Comparison of ENCODE assay signal across 5 cellular contexts in the genomic region with DNA sequence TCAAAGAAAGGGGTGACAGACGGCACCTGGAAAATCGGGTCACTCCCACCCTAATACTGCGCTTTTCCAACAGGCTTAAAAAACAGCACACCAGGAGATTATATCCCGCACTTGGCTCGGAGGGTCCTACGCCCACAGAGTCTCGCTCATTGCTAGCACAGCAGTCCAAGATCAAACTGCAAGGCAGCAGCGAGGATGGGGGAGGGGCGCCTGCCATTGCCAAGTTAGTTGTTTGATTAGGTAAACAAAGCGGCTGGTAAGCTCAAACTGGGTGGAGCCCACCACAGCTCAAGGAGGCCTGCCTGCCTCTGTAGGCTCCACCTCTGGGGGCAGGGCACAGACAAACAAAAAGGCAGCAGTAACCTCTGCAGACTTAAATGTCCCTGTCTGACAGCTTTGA.
DNase-seq lines count a peak whose midpoint lies in the region; TF ChIP-seq lines count a peak whose summit lies in the region.
"Not testable (repeated sequence)": the region's sequence is repeated elsewhere in the genome, so short reads cannot be mapped to it uniquely, and the experiment has no call there.

No MANE protein-coding gene starts in this region.

- H3K4me2 ChIP-seq in KMS-11, result peak overlapping the region; percentile 97; the same call in 1 of the 2 replicates

- not testable (repeated sequence) for TF ChIP-seq CTCF in KMS-11 (conservative IDR thresholded peaks at IDR 0.05; ENCODE audit: low read depth, low read length)

- not testable (repeated sequence) for H3K9ac ChIP-seq in KMS-11

- not testable (repeated sequence) for H3K27ac ChIP-seq in KMS-11

- peak; percentile 57 for DNase-seq in DMS53 (lab: John Stamatoyannopoulos, UW)
- peak; percentile 33 for DNase-seq in NCI-H2029 (lab: John Stamatoyannopoulos, UW)
- DNase-seq in NCI-H69 (lab: John Stamatoyannopoulos, UW), result peak; percentile 60
- peak; percentile 30 for DNase-seq in SHP77 treated with DMSO at 0.1 percent for 48 hours (lab: John Stamatoyannopoulos, UW)

- not testable (repeated sequence) for H3K27me3 ChIP-seq in KMS-11 (ENCODE audit: insufficient read depth, low read depth)

- not testable (repeated sequence) for H4K20me1 ChIP-seq in KMS-11 (ENCODE audit: insufficient read depth)

- not testable (repeated sequence) for H3K36me3 ChIP-seq in KMS-11 (ENCODE audit: insufficient read depth)

- H3K4me1 ChIP-seq in KMS-11 (ENCODE audit: low read depth, poor library complexity, severe bottlenecking), result peaks cover 72% of the 10 kb centered on the region

- not testable (repeated sequence) for H2AFZ ChIP-seq in KMS-11 (ENCODE audit: low read depth)

- not testable (repeated sequence) for H3K4me3 ChIP-seq in KMS-11 (IDR thresholded peaks at IDR 0.05; ENCODE audit: insufficient read depth, low read depth, low read length)

- peaks cover 58% of the 10 kb centered on the region for H3K79me2 ChIP-seq in KMS-11 (ENCODE audit: insufficient read depth, low read depth)
